ENCODE assay signal across 20 cellular contexts in the genomic region with DNA sequence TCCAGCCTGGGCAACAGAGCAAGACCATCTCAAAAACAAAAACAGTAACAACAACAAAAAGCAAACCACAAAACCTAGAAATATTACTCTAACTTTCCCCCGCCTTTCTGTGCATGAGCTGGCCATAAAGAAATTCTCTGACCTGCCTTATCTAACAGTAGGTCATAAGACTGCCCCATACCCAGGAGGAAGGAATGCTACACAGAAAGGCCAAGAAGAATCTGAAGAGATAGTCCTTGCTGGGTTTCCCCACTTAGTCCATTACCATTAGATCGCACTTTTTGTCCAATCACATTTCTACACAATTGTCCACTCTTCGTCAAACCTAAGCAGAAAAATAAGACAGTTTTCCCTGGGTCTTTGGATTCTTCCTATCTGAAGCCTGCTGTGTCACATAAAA. TPM values are rescaled to one million over a fixed set of nuclear protein-coding genes. Genes with fewer than 3 reads are reported as not detected.
DNase-seq lines count a peak whose midpoint lies in the region; ATAC-seq, FAIRE-seq and TF ChIP-seq lines count a peak whose summit lies in the region.
"Had no signal": no experiment of that assay in that cellular context is flagged by ENCODE, and none has a peak within 500 bp of the region (broad histone marks: within the 10 kb centered on the region; RNA-seq: fewer than 3 reads in every experiment).

No MANE protein-coding gene starts in this region.

- intact Hi-C loops in thyroid gland (cut with DNase I), result no loop called here

- H3K4me3 ChIP-seq in mesenchymal stem cell (ENCODE audit: insufficient read depth in 1 of 2, low read depth in 1 of 2, low read length in 2 of 2) (no peak overlapping the region), thyroid gland (replicated peaks in 1 of 3) (no peak overlapping the region), small intestine (ENCODE audit: low read depth in 1 of 2, low read length in 2 of 2) (no peak overlapping the region)

- peak overlapping the region; percentile 36 for H4K8ac ChIP-seq in mesenchymal stem cell (ENCODE audit: low read length)

- H3K14ac ChIP-seq in mesenchymal stem cell (ENCODE audit: low read length in 2 of 2), result no peak overlapping the region

- no peak for DNase-seq in activated CD4-positive, alpha-beta T cell treated with anti-CD3 and anti-CD28 coated beads, Interleukin-2, amount 10 ng/mL, durations not matched to agents 7 days and 5 days
- no peak for DNase-seq in activated CD4-positive, alpha-beta T cell treated with anti-CD3 and anti-CD28 coated beads for 4 hours
- peak; percentile 78 for DNase-seq in amniotic epithelial cell (ENCODE audit: low read depth)
- DNase-seq in mesenchymal stem cell, result no peak
- no peak for DNase-seq in thyroid gland
- no peak for DNase-seq in small intestine
- DNase-seq: 8988T, brain microvascular endothelial cell, hypothalamus, SHP77 treated with DMSO at 0.1 percent for 48 hours had no signal

- no peak overlapping the region for H3K27ac ChIP-seq in mesenchymal stem cell (ENCODE audit: low read length, poor library complexity, severe bottlenecking)
- peak overlapping the region in 2 of 3 donors; percentile 61 to 75 for H3K27ac ChIP-seq in thyroid gland
- H3K27ac ChIP-seq in small intestine (ENCODE audit: low read depth in 1 of 2, low read length in 1 of 2), result peak overlapping the region in 1 of 2 donors; percentile 15

- no peak for TF ChIP-seq CTCF in thyroid gland (IDR thresholded peaks at IDR 0.05)

- no peaks in the 10 kb centered on the region for H3K27me3 Mint-ChIP-seq in activated CD4-positive, alpha-beta T cell treated with anti-CD3 and anti-CD28 coated beads, Interleukin-2, amount 10 ng/mL, durations not matched to agents 7 days and 5 days
- H3K27me3 Mint-ChIP-seq: activated CD8-positive, alpha-beta T cell treated with anti-CD3 and anti-CD28 coated beads for 36 hours; activated naive CD4-positive, alpha-beta T cell treated with anti-CD3 and anti-CD28 coated beads, Interleukin-2, amount 10 ng/mL, durations not matched to agents 7 days and 5 days; activated T-cell treated with anti-CD3 and anti-CD28 coated beads, Interleukin-2, amount 50 U/mL, for 24 hours; progenitor cell of endocrine pancreas; T-cell had no signal

- CTCF ChIA-PET in activated CD4-positive, alpha-beta T cell treated with anti-CD3 and anti-CD28 coated beads, Interleukin-2, amount 10 ng/mL, durations not matched to agents 7 days and 5 days (lab: Charles Lee), result interaction anchor here (0.8 to 5.5 kb wide), 7 partner anchors 15 to 487 kb away, joined by 3 to 30 read pairs (median 9); partner anchors contain the start of gene DAPK2

- POLR2A ChIA-PET in activated CD4-positive, alpha-beta T cell treated with anti-CD3 and anti-CD28 coated beads, Interleukin-2, amount 10 ng/mL, durations not matched to agents 7 days and 5 days (lab: Charles Lee), result no interaction called here

- H4K91ac ChIP-seq in mesenchymal stem cell (ENCODE audit: low read length), result peak overlapping the region; percentile 59

- H2AFZ ChIP-seq in mesenchymal stem cell (ENCODE audit: low read depth, low read length), result no peak overlapping the region

- H2BK120ac ChIP-seq in mesenchymal stem cell (ENCODE audit: low read depth, low read length), result no peak overlapping the region

- H3K27me3 ChIP-seq in mesenchymal stem cell (ENCODE audit: control insufficient read depth in 1 of 2, insufficient read depth in 1 of 2, low read length in 2 of 2) (no peaks in the 10 kb centered on the region), thyroid gland (no peaks in the 10 kb centered on the region), small intestine (ENCODE audit: control insufficient read depth in 2 of 2, insufficient read depth in 2 of 2, low read length in 2 of 2) (no peaks in the 10 kb centered on the region)
- H3K27me3 ChIP-seq: BE2C, brain microvascular endothelial cell had no signal

- H3K4me1 ChIP-seq in mesenchymal stem cell (ENCODE audit: control insufficient read depth, insufficient read depth, low read depth, low read length) (peaks cover 6% of the 10 kb centered on the region), thyroid gland (peaks cover 0 to 23% of the 10 kb centered on the region in 2 donors), small intestine (ENCODE audit: control insufficient read depth in 2 of 2, insufficient read depth in 1 of 2, low read depth in 1 of 2, low read length in 1 of 2) (peaks cover 0 to 3% of the 10 kb centered on the region in 2 donors)

- H3K9me3 Mint-ChIP-seq in activated CD4-positive, alpha-beta T cell treated with anti-CD3 and anti-CD28 coated beads, Interleukin-2, amount 10 ng/mL, durations not matched to agents 7 days and 5 days, result no peaks in the 10 kb centered on the region
- H3K9me3 Mint-ChIP-seq: activated CD8-positive, alpha-beta T cell treated with anti-CD3 and anti-CD28 coated beads for 36 hours; activated naive CD4-positive, alpha-beta T cell treated with anti-CD3 and anti-CD28 coated beads, Interleukin-2, amount 10 ng/mL, durations not matched to agents 7 days and 5 days; activated T-cell treated with anti-CD3 and anti-CD28 coated beads, Interleukin-2, amount 50 U/mL, for 24 hours; nephron; stimulated activated effector memory CD8-positive, alpha-beta T cell treated with anti-CD3 and anti-CD28 coated beads, Interleukin-12 subunit alpha, Interleukin-12 subunit beta, amount 100 ng/mL, for 72 hours; T-cell had no signal

- H3K36me3 ChIP-seq in mesenchymal stem cell (ENCODE audit: control insufficient read depth in 1 of 2, insufficient read depth in 2 of 2, low read depth in 1 of 2, low read length in 2 of 2) (peaks cover 6 to 25% of the 10 kb centered on the region in 2 experiments), thyroid gland (peaks cover 1 to 2% of the 10 kb centered on the region in 2 donors), small intestine (ENCODE audit: control insufficient read depth in 2 of 2, insufficient read depth in 2 of 2, low read length in 2 of 2) (peaks cover 2 to 11% of the 10 kb centered on the region in 2 donors)
- H3K36me3 ChIP-seq: brain microvascular endothelial cell had no signal

- H3K36me3 Mint-ChIP-seq in activated CD4-positive, alpha-beta T cell treated with anti-CD3 and anti-CD28 coated beads, Interleukin-2, amount 10 ng/mL, durations not matched to agents 7 days and 5 days (ENCODE audit: low read depth), result peaks cover 25% of the 10 kb centered on the region

- 97% methylated on average over 3 of the region's 3 CpGs for WGBS in mesenchymal stem cell
- WGBS in thyroid gland, 2 donors, result 96 to 97% methylated on average over 3 of the region's 3 CpGs
- 93 to 100% (median 95%) methylated on average over 3 of the region's 3 CpGs for WGBS in small intestine, 3 donors

- ATAC-seq in GM18511 (IDR thresholded peaks at IDR 0.05; ENCODE audit: unreplicated experiment) (no peak), GM18520 (IDR thresholded peaks at IDR 0.05; ENCODE audit: unreplicated experiment) (no peak)

- no peak overlapping the region for H3K4me3 Mint-ChIP-seq in activated CD4-positive, alpha-beta T cell treated with anti-CD3 and anti-CD28 coated beads, Interleukin-2, amount 10 ng/mL, durations not matched to agents 7 days and 5 days
- H3K4me3 Mint-ChIP-seq: activated CD8-positive, alpha-beta T cell treated with anti-CD3 and anti-CD28 coated beads for 36 hours; activated naive CD4-positive, alpha-beta T cell treated with anti-CD3 and anti-CD28 coated beads, Interleukin-2, amount 10 ng/mL, durations not matched to agents 7 days and 5 days; activated T-cell treated with anti-CD3 and anti-CD28 coated beads, Interleukin-2, amount 50 U/mL, for 24 hours; nephron; stimulated activated effector memory CD8-positive, alpha-beta T cell treated with anti-CD3 and anti-CD28 coated beads, Interleukin-12 subunit alpha, Interleukin-12 subunit beta, amount 100 ng/mL, for 72 hours; T-cell had no signal

- H3K4me2 ChIP-seq in mesenchymal stem cell (ENCODE audit: low read length, poor library complexity, severe bottlenecking), result no peak overlapping the region

- H3K4me1 Mint-ChIP-seq in activated CD4-positive, alpha-beta T cell treated with anti-CD3 and anti-CD28 coated beads, Interleukin-2, amount 10 ng/mL, durations not matched to agents 7 days and 5 days, result peaks cover 19% of the 10 kb centered on the region

- H3K27ac Mint-ChIP-seq in activated CD4-positive, alpha-beta T cell treated with anti-CD3 and anti-CD28 coated beads, Interleukin-2, amount 10 ng/mL, durations not matched to agents 7 days and 5 days, result peak overlapping the region; percentile 14
- H3K27ac Mint-ChIP-seq: activated CD8-positive, alpha-beta T cell treated with anti-CD3 and anti-CD28 coated beads for 36 hours; activated naive CD4-positive, alpha-beta T cell treated with anti-CD3 and anti-CD28 coated beads, Interleukin-2, amount 10 ng/mL, durations not matched to agents 7 days and 5 days; activated T-cell treated with anti-CD3 and anti-CD28 coated beads, Interleukin-2, amount 50 U/mL, for 24 hours; progenitor cell of endocrine pancreas; stimulated activated effector memory CD8-positive, alpha-beta T cell treated with anti-CD3 and anti-CD28 coated beads, Interleukin-12 subunit alpha, Interleukin-12 subunit beta, amount 100 ng/mL, for 72 hours had no signal

- TF ChIP-seq POLR2A in thyroid gland (IDR thresholded peaks at IDR 0.05), result no peak

- peak overlapping the region; percentile 26 for H2AK5ac ChIP-seq in mesenchymal stem cell (ENCODE audit: low read length, severe bottlenecking)

- H2BK5ac ChIP-seq in mesenchymal stem cell (ENCODE audit: low read depth, low read length, poor library complexity, severe bottlenecking), result no peak overlapping the region

- peak overlapping the region in 1 of 2 experiments; percentile 21 for H3K18ac ChIP-seq in mesenchymal stem cell (ENCODE audit: low read depth in 1 of 2, low read length in 2 of 2)

- no peak for FAIRE-seq in small intestine (lab: Jason Lieb, UNC)

- H3K23ac ChIP-seq in mesenchymal stem cell (ENCODE audit: low read length in 2 of 2), result no peak overlapping the region

- H2BK12ac ChIP-seq in mesenchymal stem cell (ENCODE audit: low read length in 2 of 2), result no peak overlapping the region

- peak overlapping the region; percentile 78 for H3K9ac ChIP-seq in mesenchymal stem cell (ENCODE audit: low read length)

- H3K79me1 ChIP-seq in mesenchymal stem cell (replicated peaks; ENCODE audit: low read length, poor library complexity, severe bottlenecking), result peaks cover 5% of the 10 kb centered on the region

- H3K9me3 ChIP-seq in mesenchymal stem cell (ENCODE audit: control insufficient read depth, low read length) (no peaks in the 10 kb centered on the region), thyroid gland (no peaks in the 10 kb centered on the region), small intestine (ENCODE audit: control insufficient read depth, low read depth) (no peaks in the 10 kb centered on the region)
- H3K9me3 ChIP-seq: BE2C had no signal

- no peak overlapping the region for H2BK15ac ChIP-seq in mesenchymal stem cell (ENCODE audit: low read depth, poor library complexity, severe bottlenecking)

- no peak overlapping the region for H3K4ac ChIP-seq in mesenchymal stem cell (ENCODE audit: low read depth in 1 of 2, low read length in 2 of 2)

RNA-seq across cellular contexts. Expression of gene CIAO2A, which starts 23.5 kb away (rescaled TPM):
- total RNA-seq in activated CD4-positive, alpha-beta T cell treated with anti-CD3 and anti-CD28 coated beads, Interleukin-2, amount 10 ng/mL, durations not matched to agents 7 days and 5 days, result 10 to 100 TPM; 67.3 to 77.7 TPM
- 65.4 TPM for polyA plus RNA-seq in mesenchymal stem cell (2013, experiment 1 of 2)
- 92.1 TPM for polyA plus RNA-seq in mesenchymal stem cell (2013, experiment 2 of 2)
- total RNA-seq in thyroid gland, result 100 to 1,000 TPM; 104 to 144 (median 129) TPM
- 100 to 1,000 TPM; 136 to 259 (median 206) TPM for polyA plus RNA-seq in small intestine

RNA-seq across cellular contexts. Expression of gene DAPK2, which starts 23.8 kb away (rescaled TPM):
- under 1 TPM; 0.83 to 0.87 TPM for total RNA-seq in activated CD4-positive, alpha-beta T cell treated with anti-CD3 and anti-CD28 coated beads, Interleukin-2, amount 10 ng/mL, durations not matched to agents 7 days and 5 days
- polyA plus RNA-seq in mesenchymal stem cell (2013, experiment 1 of 2), result 0.10 TPM
- polyA plus RNA-seq in mesenchymal stem cell (2013, experiment 2 of 2), result 0.12 TPM
- 100 to 1,000 TPM in 2 of 4 donors, 10 to 100 TPM in 2; 47.4 to 105 (median 78.7) TPM for total RNA-seq in thyroid gland
- 10 to 100 TPM; 11.6 to 91.6 (median 83.4) TPM for polyA plus RNA-seq in small intestine

RNA-seq across cellular contexts. Expression of gene SNX1, which starts 25.7 kb away (rescaled TPM):
- 100 to 1,000 TPM; 122 to 125 TPM for total RNA-seq in activated CD4-positive, alpha-beta T cell treated with anti-CD3 and anti-CD28 coated beads, Interleukin-2, amount 10 ng/mL, durations not matched to agents 7 days and 5 days
- polyA plus RNA-seq in mesenchymal stem cell (2013, experiment 1 of 2), result 65.3 TPM
- polyA plus RNA-seq in mesenchymal stem cell (2013, experiment 2 of 2), result 56.2 TPM
- 100 to 1,000 TPM; 184 to 348 (median 211) TPM for total RNA-seq in thyroid gland
- 10 to 100 TPM; 56.5 to 95.7 (median 58.7) TPM for polyA plus RNA-seq in small intestine

Comparison
In these comparisons a context has a peak if more than half of its experiments do, and no peak if none do; other contexts are left out.
1. RNA of gene DAPK2, which starts 23.8 kb away (total RNA-seq): 47.4 to 105 TPM in thyroid gland; 0.83 to 0.87 TPM in activated CD4-positive, alpha-beta T cell treated with anti-CD3 and anti-CD28 coated beads, Interleukin-2, amount 10 ng/mL, durations not matched to agents 7 days and 5 days; every median in the first group is over 10 times any median in the second.